14 cellular contexts compared by ENCODE assay signal in genomic region chr4:101813604-101814003, GRCh38. TPM values are rescaled to one million over a fixed set of nuclear protein-coding genes. Genes with fewer than 3 reads are reported as not detected.
DNase-seq lines count a peak whose midpoint lies in the region; ATAC-seq, FAIRE-seq and TF ChIP-seq lines count a peak whose summit lies in the region.
"Had no signal": no experiment of that assay in that cellular context is flagged by ENCODE, and none has a peak within 500 bp of the region (broad histone marks: within the 10 kb centered on the region; RNA-seq: fewer than 3 reads in every experiment).

No MANE protein-coding gene starts in this region.

- 0 out of 2 replicates have a peak, but pooled peaks cover 4% of the 10 kb centered on the region for H3K4me1 ChIP-seq in PC-3 (ENCODE audit: insufficient read depth, low read length)

- POLR2A ChIA-PET in PC-3 (lab: Charles Lee; ENCODE audit: unreplicated experiment) = no interaction called here

- no peak overlapping the region for H3K4me3 ChIP-seq in PC-3 (ENCODE audit: low read length)

- no peaks in the 10 kb centered on the region for H3F3A ChIP-seq in PC-3 (ENCODE audit: low read length, unreplicated experiment)

- peaks cover 0 to 3% (median 0%) of the 10 kb centered on the region in 7 donors for H3K9me3 Mint-ChIP-seq in naive B cell

- H3K9ac ChIP-seq in PC-3 (ENCODE audit: low read length) = no peak overlapping the region

- H3K27me3 Mint-ChIP-seq in naive B cell = no peaks in the 10 kb centered on the region

- H3K36me3 ChIP-seq in PC-3 (ENCODE audit: low read depth, low read length) = no peaks in the 10 kb centered on the region

- no peaks in the 10 kb centered on the region for H3K27me3 ChIP-seq in PC-3 (ENCODE audit: low read length)

- no peaks in the 10 kb centered on the region for H3K9me2 ChIP-seq in PC-3 (replicated peaks; ENCODE audit: low read length)

- no peak overlapping the region for H3K4me2 ChIP-seq in PC-3 (ENCODE audit: low read length)

- TF ChIP-seq CTCF in PC-3 (conservative IDR thresholded peaks at IDR 0.05; ENCODE audit: low read depth, low read length) = no peak

- no peak overlapping the region for H2AFZ ChIP-seq in PC-3 (ENCODE audit: low read length)

- CTCF ChIA-PET in PC-3 (lab: Charles Lee) = no interaction called here

- H3K4me3 Mint-ChIP-seq in naive B cell = peak overlapping the region; percentile 78 to 96 (median 90)

- H3K79me2 ChIP-seq in PC-3 (ENCODE audit: low read length) = no peaks in the 10 kb centered on the region

- H3K9me3 ChIP-seq in PC-3 (ENCODE audit: low read length) = no peaks in the 10 kb centered on the region

- peaks cover 49 to 67% (median 49%) of the 10 kb centered on the region in 3 donors for H3K4me1 Mint-ChIP-seq in naive B cell

- FAIRE-seq in GM18507 (lab: Jason Lieb, UNC) = peak; percentile 45
- FAIRE-seq: astrocyte had no signal

- peaks cover 26 to 27% of the 10 kb centered on the region in 2 donors for H3K36me3 Mint-ChIP-seq in naive B cell

- peak overlapping the region in 5 of 6 donors; percentile 39 to 98 (median 89) for H3K27ac Mint-ChIP-seq in naive B cell

- DNase-seq in GM18507 (ENCODE audit: extremely low spot score, insufficient read length, low read depth) (no peak), naive B cell (peak; percentile 77), PC-3 (no peak), T-helper 9 cell (no peak), iPS-NIHi11 (ENCODE audit: low spot score) (no peak), NCI-H2081 treated with DMSO at 0.1 percent for 48 hours (lab: John Stamatoyannopoulos, UW) (no peak)
- DNase-seq: C1 segment of cervical spinal cord; MM.1S; NCI-H446 treated with DMSO at 0.1 percent for 48 hours; SHP77; stimulated activated CD8-positive, alpha-beta memory T cell treated with anti-CD3 and anti-CD28 coated beads, Interleukin-4, amount 100 ng/mL, for 48 hours had no signal

- BruUV-seq in PC-3 (replicated peaks; lab: Mats Ljungman, UMichigan) = no TSS peak

- intact Hi-C loops in PC-3 (cut with micrococcal nuclease) = no loop called here

- no peaks in the 10 kb centered on the region for H4K20me1 ChIP-seq in PC-3 (ENCODE audit: low read length)

- ATAC-seq in GM21717 (IDR thresholded peaks at IDR 0.05; ENCODE audit: unreplicated experiment) (peak; percentile 50), HG03439 (IDR thresholded peaks at IDR 0.05; ENCODE audit: unreplicated experiment) (peak; percentile 62), naive B cell (ENCODE audit: low read depth in 2 of 2) (peak; percentile 100), PC-3 (no peak)

- no peak overlapping the region for H3K27ac ChIP-seq in PC-3 (ENCODE audit: low read length)

RNA-seq across cellular contexts. Expression of gene BANK1, which starts 23.1 kb away (rescaled TPM):
- 100 to 1,000 TPM; 473 to 679 (median 597) TPM for polyA plus RNA-seq in naive B cell (ENCODE audit: low read depth in 6 of 6)
- 1.5 and 1.8 TPM in 2 replicates for total RNA-seq in PC-3 (2014; rRNA removed)
